10 cellular contexts compared by ENCODE assay signal in genomic region chr4:7134737-7135388, GRCh38. TPM values are rescaled to one million over a fixed set of nuclear protein-coding genes. Genes with fewer than 3 reads are reported as not detected.
A peak's percentile ranks its signal among the peaks of the same experiment; 100 is the strongest.
DNase-seq lines count a peak whose midpoint lies in the region; ATAC-seq, FAIRE-seq and TF ChIP-seq lines count a peak whose summit lies in the region.
"Had no signal": no experiment of that assay in that cellular context is flagged by ENCODE, and none has a peak within 500 bp of the region (broad histone marks: within the 10 kb centered on the region; RNA-seq: fewer than 3 reads in every experiment).

No MANE protein-coding gene starts in this region.

- intact Hi-C loops in body of pancreas (cut with DNase I) = no loop called here

- no peaks in the 10 kb centered on the region for H3K36me3 ChIP-seq in body of pancreas (replicated peaks in 1 of 2; ENCODE audit: insufficient read depth in 1 of 2, low read depth in 2 of 2)
- no peaks in the 10 kb centered on the region for H3K36me3 ChIP-seq in lung (ENCODE audit: control insufficient read depth in 2 of 2, insufficient read depth in 2 of 2, low read length in 2 of 2)

- TF ChIP-seq CTCF in body of pancreas (IDR thresholded peaks at IDR 0.05) (no peak), lung (IDR thresholded peaks at IDR 0.05; ENCODE audit: control extremely low read depth, extremely low read depth) (no peak), GM10266 (IDR thresholded peaks at IDR 0.05; ENCODE audit: control insufficient read depth, insufficient read depth, low read depth, missing control alignments) (no peak)

- H3K4me3 ChIP-seq in body of pancreas (no peak overlapping the region), lung (no peak overlapping the region)

- H3K4me1 ChIP-seq in body of pancreas = no peaks in the 10 kb centered on the region
- no peaks in the 10 kb centered on the region for H3K4me1 ChIP-seq in lung (ENCODE audit: control insufficient read depth in 2 of 2, insufficient read depth in 2 of 2, low read length in 2 of 2)

- DNase-seq in 8988T (peak; percentile 71), HCEC 1CT (peak; percentile 25), body of pancreas (peak; percentile 26 to 49 (median 36)), lung (ENCODE audit: low spot score) (peak; percentile 70), NCI-H1694 (lab: John Stamatoyannopoulos, UW) (no peak), GM12892 (ENCODE audit: insufficient read length) (no peak), GM10266 (ENCODE audit: extremely low spot score) (no peak)
- DNase-seq: NCI-H146 had no signal

- ATAC-seq in body of pancreas = peak; percentile 34
- ATAC-seq in lung (ENCODE audit: insufficient read depth, low FRiP score) = peak; percentile 71
- ATAC-seq in GM18502 (IDR thresholded peaks at IDR 0.05; ENCODE audit: poor library complexity, unreplicated experiment) = no peak

- no peak overlapping the region for H3K27ac ChIP-seq in body of pancreas
- H3K27ac ChIP-seq in lung (ENCODE audit: low read depth in 1 of 2, low read length in 1 of 2) = no peak overlapping the region
- H3K27ac ChIP-seq: VCaP had no signal

- FAIRE-seq in GM12892 (lab: Jason Lieb, UNC) = no peak

- H3K9me3 ChIP-seq in body of pancreas (no peaks in the 10 kb centered on the region), lung (ENCODE audit: control insufficient read depth in 2 of 2, insufficient read depth in 1 of 2, low read length in 1 of 2) (peaks cover 0 to 3% of the 10 kb centered on the region in 2 donors)

- TF ChIP-seq POLR2A in body of pancreas (IDR thresholded peaks at IDR 0.05) = no peak
- no peak for TF ChIP-seq POLR2A in GM12892 (IDR thresholded peaks at IDR 0.05; ENCODE audit: low read depth, low read length)

- H3K27me3 ChIP-seq in body of pancreas = no peaks in the 10 kb centered on the region
- H3K27me3 ChIP-seq in lung (ENCODE audit: control insufficient read depth, insufficient read depth) = no peaks in the 10 kb centered on the region

- 65 to 74% methylated on average over 11 to 12 of the region's 12 CpGs for WGBS in body of pancreas, 2 donors
- 20 to 30% methylated on average over 12 of the region's 12 CpGs for WGBS in lung, 2 donors

RNA-seq across cellular contexts. Expression of gene SORCS2, which starts 57.5 kb away (rescaled TPM):
- total RNA-seq in body of pancreas = under 1 TPM; 0.26 to 0.33 TPM
- 1 to 10 TPM; 2.7 to 7.7 TPM for total RNA-seq in lung
- 1 to 10 TPM; 2.2 to 2.3 TPM for polyA plus RNA-seq in lung
- polyA plus RNA-seq in GM12892 (2012; ENCODE audit: missing spikeins) = not detected

Comparison
In these comparisons a context has a peak if more than half of its experiments do, and no peak if none do; other contexts are left out.
1. DNase-seq: peak in 8988T (single experiment), HCEC 1CT (single experiment), body of pancreas (4 of 4) and lung (single experiment); none in NCI-H1694 (single experiment), GM12892 (single experiment) and GM10266 (single experiment).